8 cellular contexts compared by ENCODE assay signal in genomic region chr5:143001764-143002351, GRCh38.
DNase-seq lines count a peak whose midpoint lies in the region; ATAC-seq and TF ChIP-seq lines count a peak whose summit lies in the region.

No MANE protein-coding gene starts in this region.

- H3K9me3 ChIP-seq in smooth muscle cell (replicated peaks; ENCODE audit: low read depth), result no peaks in the 10 kb centered on the region

- H3K27me3 ChIP-seq in GM23338 (ENCODE audit: insufficient read depth), result no peaks in the 10 kb centered on the region
- no peaks in the 10 kb centered on the region for H3K27me3 ChIP-seq in smooth muscle cell (ENCODE audit: low read depth)

- no peak overlapping the region for H3K4me3 Mint-ChIP-seq in GM23338

- H3K4me3 ChIP-seq in GM23338, result no peak overlapping the region
- no peak overlapping the region for H3K4me3 ChIP-seq in smooth muscle cell

- ATAC-seq in GM23338 (peak; percentile 56), HG02852 (IDR thresholded peaks at IDR 0.05; ENCODE audit: unreplicated experiment) (no peak), GM19023 (IDR thresholded peaks at IDR 0.05; ENCODE audit: unreplicated experiment) (no peak)

- peaks cover 24% of the 10 kb centered on the region for H3K4me1 Mint-ChIP-seq in GM23338

- no peaks in the 10 kb centered on the region for H3F3A ChIP-seq in GM23338 (replicated peaks; ENCODE audit: low read depth)
- peaks cover 4% of the 10 kb centered on the region for H3F3A ChIP-seq in smooth muscle cell (ENCODE audit: low read depth)

- no peaks in the 10 kb centered on the region for H3K27me3 Mint-ChIP-seq in GM23338 (ENCODE audit: insufficient read depth, low read depth, poor library complexity)

- H3K4me1 ChIP-seq in GM23338 (ENCODE audit: insufficient read depth) (peaks cover 6% of the 10 kb centered on the region), smooth muscle cell (ENCODE audit: low read depth) (no peaks in the 10 kb centered on the region)

- no peaks in the 10 kb centered on the region for H4K20me1 ChIP-seq in GM23338 (replicated peaks; ENCODE audit: insufficient read depth)
- no peaks in the 10 kb centered on the region for H4K20me1 ChIP-seq in smooth muscle cell (ENCODE audit: low read depth)

- H3K4me2 ChIP-seq in GM23338 (no peak overlapping the region), smooth muscle cell (peak overlapping the region; percentile 23)

- no peaks in the 10 kb centered on the region for H3K9me3 Mint-ChIP-seq in GM23338

- 33% methylated on average over 8 of the region's 8 CpGs for WGBS in smooth muscle cell (ENCODE audit: low lambda C conversion rate)

- 0 out of 3 replicates have a peak, but pooled peaks cover 3% of the 10 kb centered on the region for H3K36me3 Mint-ChIP-seq in GM23338 (ENCODE audit: low read depth)

- DNase-seq in GM23338 (ENCODE audit: low spot score) (peak; percentile 39), T-helper 22 cell (ENCODE audit: low read depth) (peak; percentile 19), epithelial cell of prostate (ENCODE audit: low read depth, low spot score) (no peak), smooth muscle cell (lab: John Stamatoyannopoulos, UW; ENCODE audit: unreplicated experiment) (no peak), SKM-1 (lab: John Stamatoyannopoulos, UW; ENCODE audit: unreplicated experiment) (no peak), COR-L47 (lab: John Stamatoyannopoulos, UW) (no peak)

- peaks cover 3% of the 10 kb centered on the region; the same call in 1 of the 2 replicates for H3K9me2 ChIP-seq in GM23338 (ENCODE audit: insufficient read depth)

- H2AFZ ChIP-seq in GM23338, result no peak overlapping the region
- H2AFZ ChIP-seq in smooth muscle cell (ENCODE audit: low read depth), result no peak overlapping the region

- TF ChIP-seq CTCF in GM23338 (conservative IDR thresholded peaks at IDR 0.05; ENCODE audit: low read depth in 2 of 2), result no peak
- no peak for TF ChIP-seq CTCF in smooth muscle cell (IDR thresholded peaks at IDR 0.05; ENCODE audit: borderline replicate concordance, insufficient read depth, poor library complexity, severe bottlenecking)

- H3K9ac ChIP-seq in smooth muscle cell (ENCODE audit: low read depth), result peak overlapping the region; percentile 29

- H3K79me2 ChIP-seq in GM23338 (replicated peaks; ENCODE audit: insufficient read depth) (no peaks in the 10 kb centered on the region), smooth muscle cell (ENCODE audit: low read depth) (no peaks in the 10 kb centered on the region)

- H3K27ac ChIP-seq in GM23338 (ENCODE audit: low read depth) (no peak overlapping the region), epithelial cell of prostate (peak overlapping the region; percentile 87), smooth muscle cell (ENCODE audit: low read depth) (peak overlapping the region; percentile 90)

- H3K36me3 ChIP-seq in GM23338 (ENCODE audit: insufficient read depth) (no peaks in the 10 kb centered on the region), smooth muscle cell (ENCODE audit: low read depth) (no peaks in the 10 kb centered on the region)

- peak overlapping the region; percentile 39; the same call in 1 of the 2 replicates for H3K27ac Mint-ChIP-seq in GM23338

TF ChIP-seq in GM23338, 12 proteins besides CTCF, POLR2A, EP300 and RAD21 (continues in another document):
- TF ChIP-seq CREB1 (CRISPR knock-in tag; IDR thresholded peaks at IDR 0.05; ENCODE audit: low read depth) (no peak), ZNF331 (CRISPR knock-in tag; IDR thresholded peaks at IDR 0.05; ENCODE audit: low read depth) (no peak), EZH2 (IDR thresholded peaks at IDR 0.05; ENCODE audit: low read depth, unreplicated experiment) (no peak), JUNB (IDR thresholded peaks at IDR 0.05; ENCODE audit: unreplicated experiment) (no peak), ZNF114 (CRISPR knock-in tag; IDR thresholded peaks at IDR 0.05) (no peak), POLR2AphosphoS5 (IDR thresholded peaks at IDR 0.05; ENCODE audit: low read depth) (no peak), NANOG (IDR thresholded peaks at IDR 0.05; ENCODE audit: borderline replicate concordance) (no peak), EZH2phosphoT487 (IDR thresholded peaks at IDR 0.05; ENCODE audit: unreplicated experiment) (no peak), STAT1 (IDR thresholded peaks at IDR 0.05; ENCODE audit: unreplicated experiment) (no peak)
- TF ChIP-seq, protein P1, sequence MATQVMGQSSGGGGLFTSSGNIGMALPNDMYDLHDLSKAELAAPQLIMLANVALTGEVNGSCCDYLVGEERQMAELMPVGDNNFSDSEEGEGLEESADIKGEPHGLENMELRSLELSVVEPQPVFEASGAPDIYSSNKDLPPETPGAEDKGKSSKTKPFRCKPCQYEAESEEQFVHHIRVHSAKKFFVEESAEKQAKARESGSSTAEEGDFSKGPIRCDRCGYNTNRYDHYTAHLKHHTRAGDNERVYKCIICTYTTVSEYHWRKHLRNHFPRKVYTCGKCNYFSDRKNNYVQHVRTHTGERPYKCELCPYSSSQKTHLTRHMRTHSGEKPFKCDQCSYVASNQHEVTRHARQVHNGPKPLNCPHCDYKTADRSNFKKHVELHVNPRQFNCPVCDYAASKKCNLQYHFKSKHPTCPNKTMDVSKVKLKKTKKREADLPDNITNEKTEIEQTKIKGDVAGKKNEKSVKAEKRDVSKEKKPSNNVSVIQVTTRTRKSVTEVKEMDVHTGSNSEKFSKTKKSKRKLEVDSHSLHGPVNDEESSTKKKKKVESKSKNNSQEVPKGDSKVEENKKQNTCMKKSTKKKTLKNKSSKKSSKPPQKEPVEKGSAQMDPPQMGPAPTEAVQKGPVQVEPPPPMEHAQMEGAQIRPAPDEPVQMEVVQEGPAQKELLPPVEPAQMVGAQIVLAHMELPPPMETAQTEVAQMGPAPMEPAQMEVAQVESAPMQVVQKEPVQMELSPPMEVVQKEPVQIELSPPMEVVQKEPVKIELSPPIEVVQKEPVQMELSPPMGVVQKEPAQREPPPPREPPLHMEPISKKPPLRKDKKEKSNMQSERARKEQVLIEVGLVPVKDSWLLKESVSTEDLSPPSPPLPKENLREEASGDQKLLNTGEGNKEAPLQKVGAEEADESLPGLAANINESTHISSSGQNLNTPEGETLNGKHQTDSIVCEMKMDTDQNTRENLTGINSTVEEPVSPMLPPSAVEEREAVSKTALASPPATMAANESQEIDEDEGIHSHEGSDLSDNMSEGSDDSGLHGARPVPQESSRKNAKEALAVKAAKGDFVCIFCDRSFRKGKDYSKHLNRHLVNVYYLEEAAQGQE (IDR thresholded peaks at IDR 0.05; ENCODE audit: unreplicated experiment), result no peak
- TF ChIP-seq, protein P2, sequence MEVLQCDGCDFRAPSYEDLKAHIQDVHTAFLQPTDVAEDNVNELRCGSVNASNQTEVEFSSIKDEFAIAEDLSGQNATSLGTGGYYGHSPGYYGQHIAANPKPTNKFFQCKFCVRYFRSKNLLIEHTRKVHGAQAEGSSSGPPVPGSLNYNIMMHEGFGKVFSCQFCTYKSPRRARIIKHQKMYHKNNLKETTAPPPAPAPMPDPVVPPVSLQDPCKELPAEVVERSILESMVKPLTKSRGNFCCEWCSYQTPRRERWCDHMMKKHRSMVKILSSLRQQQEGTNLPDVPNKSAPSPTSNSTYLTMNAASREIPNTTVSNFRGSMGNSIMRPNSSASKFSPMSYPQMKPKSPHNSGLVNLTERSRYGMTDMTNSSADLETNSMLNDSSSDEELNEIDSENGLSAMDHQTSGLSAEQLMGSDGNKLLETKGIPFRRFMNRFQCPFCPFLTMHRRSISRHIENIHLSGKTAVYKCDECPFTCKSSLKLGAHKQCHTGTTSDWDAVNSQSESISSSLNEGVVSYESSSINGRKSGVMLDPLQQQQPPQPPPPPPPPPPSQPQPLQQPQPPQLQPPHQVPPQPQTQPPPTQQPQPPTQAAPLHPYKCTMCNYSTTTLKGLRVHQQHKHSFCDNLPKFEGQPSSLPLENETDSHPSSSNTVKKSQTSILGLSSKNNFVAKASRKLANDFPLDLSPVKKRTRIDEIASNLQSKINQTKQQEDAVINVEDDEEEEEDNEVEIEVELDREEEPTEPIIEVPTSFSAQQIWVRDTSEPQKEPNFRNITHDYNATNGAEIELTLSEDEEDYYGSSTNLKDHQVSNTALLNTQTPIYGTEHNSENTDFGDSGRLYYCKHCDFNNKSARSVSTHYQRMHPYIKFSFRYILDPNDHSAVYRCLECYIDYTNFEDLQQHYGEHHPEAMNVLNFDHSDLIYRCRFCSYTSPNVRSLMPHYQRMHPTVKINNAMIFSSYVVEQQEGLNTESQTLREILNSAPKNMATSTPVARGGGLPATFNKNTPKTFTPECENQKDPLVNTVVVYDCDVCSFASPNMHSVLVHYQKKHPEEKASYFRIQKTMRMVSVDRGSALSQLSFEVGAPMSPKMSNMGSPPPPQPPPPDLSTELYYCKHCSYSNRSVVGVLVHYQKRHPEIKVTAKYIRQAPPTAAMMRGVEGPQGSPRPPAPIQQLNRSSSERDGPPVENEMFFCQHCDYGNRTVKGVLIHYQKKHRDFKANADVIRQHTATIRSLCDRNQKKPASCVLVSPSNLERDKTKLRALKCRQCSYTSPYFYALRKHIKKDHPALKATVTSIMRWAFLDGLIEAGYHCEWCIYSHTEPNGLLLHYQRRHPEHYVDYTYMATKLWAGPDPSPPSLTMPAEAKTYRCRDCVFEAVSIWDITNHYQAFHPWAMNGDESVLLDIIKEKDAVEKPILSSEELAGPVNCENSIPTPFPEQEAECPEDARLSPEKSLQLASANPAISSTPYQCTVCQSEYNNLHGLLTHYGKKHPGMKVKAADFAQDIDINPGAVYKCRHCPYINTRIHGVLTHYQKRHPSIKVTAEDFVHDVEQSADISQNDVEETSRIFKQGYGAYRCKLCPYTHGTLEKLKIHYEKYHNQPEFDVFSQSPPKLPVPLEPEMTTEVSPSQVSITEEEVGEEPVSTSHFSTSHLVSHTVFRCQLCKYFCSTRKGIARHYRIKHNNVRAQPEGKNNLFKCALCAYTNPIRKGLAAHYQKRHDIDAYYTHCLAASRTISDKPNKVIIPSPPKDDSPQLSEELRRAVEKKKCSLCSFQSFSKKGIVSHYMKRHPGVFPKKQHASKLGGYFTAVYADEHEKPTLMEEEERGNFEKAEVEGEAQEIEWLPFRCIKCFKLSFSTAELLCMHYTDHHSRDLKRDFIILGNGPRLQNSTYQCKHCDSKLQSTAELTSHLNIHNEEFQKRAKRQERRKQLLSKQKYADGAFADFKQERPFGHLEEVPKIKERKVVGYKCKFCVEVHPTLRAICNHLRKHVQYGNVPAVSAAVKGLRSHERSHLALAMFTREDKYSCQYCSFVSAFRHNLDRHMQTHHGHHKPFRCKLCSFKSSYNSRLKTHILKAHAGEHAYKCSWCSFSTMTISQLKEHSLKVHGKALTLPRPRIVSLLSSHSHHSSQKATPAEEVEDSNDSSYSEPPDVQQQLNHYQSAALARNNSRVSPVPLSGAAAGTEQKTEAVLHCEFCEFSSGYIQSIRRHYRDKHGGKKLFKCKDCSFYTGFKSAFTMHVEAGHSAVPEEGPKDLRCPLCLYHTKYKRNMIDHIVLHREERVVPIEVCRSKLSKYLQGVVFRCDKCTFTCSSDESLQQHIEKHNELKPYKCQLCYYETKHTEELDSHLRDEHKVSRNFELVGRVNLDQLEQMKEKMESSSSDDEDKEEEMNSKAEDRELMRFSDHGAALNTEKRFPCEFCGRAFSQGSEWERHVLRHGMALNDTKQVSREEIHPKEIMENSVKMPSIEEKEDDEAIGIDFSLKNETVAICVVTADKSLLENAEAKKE (CRISPR knock-in tag; IDR thresholded peaks at IDR 0.05), result no peak

Comparison
In these comparisons a context has a peak if more than half of its experiments do, and no peak if none do; other contexts are left out.
1. DNase-seq: peak in GM23338 (single experiment) and T-helper 22 cell (single experiment); none in epithelial cell of prostate (single experiment), smooth muscle cell (single experiment), SKM-1 (single experiment) and COR-L47 (single experiment).